22 cellular contexts compared by ENCODE assay signal in the genomic region with DNA sequence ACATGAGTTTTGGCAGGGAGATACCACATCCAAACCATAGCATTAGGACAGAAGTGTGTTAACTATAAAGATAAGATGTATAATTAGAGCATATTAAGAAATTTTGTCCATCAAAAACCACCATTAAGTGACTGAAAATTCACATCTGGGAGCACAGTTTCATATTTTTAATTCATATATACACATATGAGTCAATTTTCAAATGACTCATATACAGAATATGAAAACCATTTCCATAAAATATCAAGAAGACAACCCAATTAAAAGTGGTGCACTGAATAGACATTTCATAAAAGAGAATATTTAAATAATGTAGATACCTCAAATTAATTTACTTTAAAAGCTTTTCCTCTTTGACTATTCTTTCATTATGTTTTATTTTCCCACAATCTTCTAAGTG. TPM values are rescaled to one million over a fixed set of nuclear protein-coding genes. Genes with fewer than 3 reads are reported as not detected.
"Had no signal": no experiment of that assay in that cellular context is flagged by ENCODE, and none has a peak within 500 bp of the region (broad histone marks: within the 10 kb centered on the region; RNA-seq: fewer than 3 reads in every experiment).

No MANE protein-coding gene starts in this region.

- H3K4me1 Mint-ChIP-seq: memory B cell; nephron; stimulated activated memory B cell treated with anti-CD40 and anti-IgM and Interleukin-4, amounts not matched to agents 10 μg/mL and 1 μg/mL and 100 μg/mL, for 72 hours had no signal

- DNase-seq: activated CD4-positive, alpha-beta T cell treated with anti-CD3 and anti-CD28 coated beads for 4 hours; activated naive CD4-positive, alpha-beta T cell treated with Interleukin-2 at 50 U/mL for 16 hours; esophagus squamous epithelium; heart right ventricle; islet precursor cell; left lung; occipital lobe; spleen; stimulated activated CD4-positive, alpha-beta T cell treated with anti-CD3 and anti-CD28 coated beads, Interleukin-1b, Interleukin-23, amount 100 ng/mL, for 48 hours; upper lobe of left lung; WERI-Rb-1 had no signal

- H3K27me3 Mint-ChIP-seq: memory B cell had no signal

- H3K9me3 Mint-ChIP-seq: memory B cell; stimulated activated memory B cell treated with anti-CD40 and anti-IgM and Interleukin-4, amounts not matched to agents 10 μg/mL and 1 μg/mL and 100 μg/mL, for 72 hours had no signal

- H3K9me3 ChIP-seq: esophagus squamous epithelium, left lung, spleen, suprapubic skin, upper lobe of left lung had no signal

- H3K4me3 Mint-ChIP-seq: memory B cell; nephron; stimulated activated memory B cell treated with anti-CD40 and anti-IgM and Interleukin-4, amounts not matched to agents 10 μg/mL and 1 μg/mL and 100 μg/mL, for 72 hours had no signal

- H3K4me1 ChIP-seq: esophagus squamous epithelium, heart right ventricle, suprapubic skin, upper lobe of left lung had no signal

- H3K27ac Mint-ChIP-seq: memory B cell; nephron; stimulated activated memory B cell treated with anti-CD40 and anti-IgM and Interleukin-4, amounts not matched to agents 10 μg/mL and 1 μg/mL and 100 μg/mL, for 72 hours had no signal

- H3K27me3 ChIP-seq: esophagus squamous epithelium, heart right ventricle, left lung, spleen, suprapubic skin, upper lobe of left lung had no signal

- H3K36me3 ChIP-seq: esophagus squamous epithelium, heart right ventricle, left lung, spleen, suprapubic skin, upper lobe of left lung, WERI-Rb-1 had no signal

- H3K27ac ChIP-seq: esophagus squamous epithelium, heart right ventricle, left lung, suprapubic skin, upper lobe of left lung, WERI-Rb-1 had no signal

- H3K4me3 ChIP-seq: esophagus squamous epithelium, heart right ventricle, left lung, spleen, suprapubic skin, upper lobe of left lung had no signal

- ATAC-seq: heart right ventricle; left lung; sciatic nerve; stimulated activated memory B cell treated with anti-CD40 and anti-IgM and Interleukin-4, amounts not matched to agents 10 μg/mL and 1 μg/mL and 100 μg/mL, for 72 hours had no signal

- H3K36me3 Mint-ChIP-seq: memory B cell; stimulated activated memory B cell treated with anti-CD40 and anti-IgM and Interleukin-4, amounts not matched to agents 10 μg/mL and 1 μg/mL and 100 μg/mL, for 72 hours had no signal

RNA-seq across cellular contexts. Expression of gene MUCL1, which starts 25.3 kb away (rescaled TPM):
- total RNA-seq: activated CD8-positive, alpha-beta memory T cell treated with anti-CD3 and anti-CD28 coated beads for 36 hours; aorta; frontal cortex; heart right ventricle; mucosa of gallbladder; occipital lobe; pulmonary artery endothelial cell; sciatic nerve; SK-MEL-5; spleen; upper lobe of left lung had no signal
- polyA plus RNA-seq: aorta, heart right ventricle, spleen had no signal
